In the genomic region with DNA sequence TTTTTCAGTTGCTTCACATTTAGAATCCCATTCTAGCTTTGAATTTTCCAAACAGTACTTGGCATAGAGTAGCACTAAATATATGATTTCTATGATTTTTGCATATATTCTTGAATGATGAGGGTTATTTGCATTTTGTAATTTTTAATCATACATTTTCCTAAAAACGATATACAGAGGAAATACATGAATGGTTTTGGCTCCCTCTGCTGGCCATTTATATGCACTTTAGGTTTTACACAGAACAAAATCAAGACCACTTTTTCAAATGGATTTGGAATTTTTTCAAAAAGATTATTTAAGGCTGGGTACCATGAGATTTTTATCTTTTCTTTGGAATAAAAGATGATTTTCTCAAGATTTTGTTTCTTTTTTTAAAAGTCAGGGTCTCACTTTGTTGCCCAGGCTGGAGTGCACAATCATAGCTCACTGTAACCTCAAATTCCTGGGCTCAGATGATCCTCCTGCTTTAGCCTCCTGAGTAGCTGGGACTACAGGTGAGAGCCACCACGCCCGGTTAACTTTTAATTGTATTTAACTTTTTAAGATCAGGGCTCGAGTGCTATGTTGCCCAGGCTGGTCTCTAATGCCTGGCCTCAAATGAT, we compare ENCODE assay signal across 9 cellular contexts. TPM values are rescaled to one million over a fixed set of nuclear protein-coding genes. Genes with fewer than 3 reads are reported as not detected.
DNase-seq lines count a peak whose midpoint lies in the region; ATAC-seq, FAIRE-seq and TF ChIP-seq lines count a peak whose summit lies in the region.
"Had no signal": no experiment of that assay in that cellular context is flagged by ENCODE, and none has a peak within 500 bp of the region (broad histone marks: within the 10 kb centered on the region; RNA-seq: fewer than 3 reads in every experiment).

No MANE protein-coding gene starts in this region.

- DNase-seq in A172 (ENCODE audit: low spot score) (peak; percentile 52), D721Med (ENCODE audit: insufficient read length, low spot score) (no peak), OCI-M1 (lab: John Stamatoyannopoulos, UW) (peak; percentile 18), choroid plexus epithelial cell (ENCODE audit: low read depth) (peak; percentile 85), memory B cell (ENCODE audit: low spot score in 2 of 2) (peak; percentile 31 to 33)

- peak; percentile 88 for TF ChIP-seq CTCF in D721Med (IDR thresholded peaks at IDR 0.05; ENCODE audit: insufficient read depth, missing control alignments)
- peak; percentile 68 for TF ChIP-seq CTCF in choroid plexus epithelial cell (conservative IDR thresholded peaks at IDR 0.05; ENCODE audit: low read depth, low read length)

- H3K36me3 Mint-ChIP-seq in memory B cell: no peaks in the 10 kb centered on the region
- H3K36me3 Mint-ChIP-seq: IgD-negative memory B cell had no signal

- H3K27ac Mint-ChIP-seq in memory B cell: no peak overlapping the region
- H3K27ac Mint-ChIP-seq: IgD-negative memory B cell had no signal

- H3K4me3 Mint-ChIP-seq in memory B cell: no peak overlapping the region
- H3K4me3 Mint-ChIP-seq: IgD-negative memory B cell had no signal

- H3K4me3 ChIP-seq in choroid plexus epithelial cell (ENCODE audit: low read depth, low read length): no peak overlapping the region

- peak; percentile 55 for ATAC-seq in HG02973 (IDR thresholded peaks at IDR 0.05; ENCODE audit: unreplicated experiment)
- ATAC-seq in memory B cell (ENCODE audit: low read depth): peak; percentile 63
- no peak for ATAC-seq in GM21390 (IDR thresholded peaks at IDR 0.05; ENCODE audit: unreplicated experiment)
- ATAC-seq in GM21619 (IDR thresholded peaks at IDR 0.05; ENCODE audit: unreplicated experiment): no peak

- H3K4me1 Mint-ChIP-seq in memory B cell: no peaks in the 10 kb centered on the region

- peaks cover 1% of the 10 kb centered on the region for H3K27me3 Mint-ChIP-seq in memory B cell

- no peaks in the 10 kb centered on the region for H3K9me3 Mint-ChIP-seq in memory B cell
- H3K9me3 Mint-ChIP-seq: IgD-negative memory B cell had no signal

- peak; percentile 79 for FAIRE-seq in D721Med (lab: Jason Lieb, UNC)

RNA-seq across cellular contexts. Expression of a gene that starts 16.7 kb away (rescaled TPM):
- total RNA-seq in A172 (2014; rRNA removed; shearing (Covaris generic)): 65.6 and 68.1 TPM in 2 replicates

RNA-seq across cellular contexts. Expression of a gene that starts 35.9 kb away (rescaled TPM):
- total RNA-seq in A172 (2014; rRNA removed; shearing (Covaris generic)): 0.96 and 1.0 TPM in 2 replicates

Comparison
In these comparisons a context has a peak if more than half of its experiments do, and no peak if none do; other contexts are left out.
1. ATAC-seq: peak in HG02973 (single experiment) and memory B cell (single experiment); none in GM21390 (single experiment) and GM21619 (single experiment).